In genomic region chr6:169930799-169931198, GRCh38 we compare ENCODE assay signal across 1 cellular context.
TF ChIP-seq lines count a peak whose summit lies in the region.

No MANE protein-coding gene starts in this region.

TF ChIP-seq in endothelial cell of umbilical vein, 7 proteins besides CTCF, POLR2A, EP300 and RAD21 (continued from another document):
- TF ChIP-seq FOS (IDR thresholded peaks at IDR 0.05; ENCODE audit: borderline replicate concordance, insufficient read depth, low read length) (no peak), GATA2 (IDR thresholded peaks at IDR 0.05; ENCODE audit: insufficient read depth, insufficient read length, low read depth, low read length) (no peak), MYC (IDR thresholded peaks at IDR 0.05; ENCODE audit: low read depth, low read length) (no peak), JUN (IDR thresholded peaks at IDR 0.05; ENCODE audit: borderline replicate concordance, insufficient read depth, insufficient read length, low read depth) (no peak), EZH2 (IDR thresholded peaks at IDR 0.05; ENCODE audit: borderline replicate concordance, low read depth, low read length, severe bottlenecking) (no peak)
- TF ChIP-seq, protein P1, sequence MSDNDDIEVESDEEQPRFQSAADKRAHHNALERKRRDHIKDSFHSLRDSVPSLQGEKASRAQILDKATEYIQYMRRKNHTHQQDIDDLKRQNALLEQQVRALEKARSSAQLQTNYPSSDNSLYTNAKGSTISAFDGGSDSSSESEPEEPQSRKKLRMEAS (IDR thresholded peaks at IDR 0.05; ENCODE audit: insufficient read depth, insufficient read length): no peak
